In the genomic region with DNA sequence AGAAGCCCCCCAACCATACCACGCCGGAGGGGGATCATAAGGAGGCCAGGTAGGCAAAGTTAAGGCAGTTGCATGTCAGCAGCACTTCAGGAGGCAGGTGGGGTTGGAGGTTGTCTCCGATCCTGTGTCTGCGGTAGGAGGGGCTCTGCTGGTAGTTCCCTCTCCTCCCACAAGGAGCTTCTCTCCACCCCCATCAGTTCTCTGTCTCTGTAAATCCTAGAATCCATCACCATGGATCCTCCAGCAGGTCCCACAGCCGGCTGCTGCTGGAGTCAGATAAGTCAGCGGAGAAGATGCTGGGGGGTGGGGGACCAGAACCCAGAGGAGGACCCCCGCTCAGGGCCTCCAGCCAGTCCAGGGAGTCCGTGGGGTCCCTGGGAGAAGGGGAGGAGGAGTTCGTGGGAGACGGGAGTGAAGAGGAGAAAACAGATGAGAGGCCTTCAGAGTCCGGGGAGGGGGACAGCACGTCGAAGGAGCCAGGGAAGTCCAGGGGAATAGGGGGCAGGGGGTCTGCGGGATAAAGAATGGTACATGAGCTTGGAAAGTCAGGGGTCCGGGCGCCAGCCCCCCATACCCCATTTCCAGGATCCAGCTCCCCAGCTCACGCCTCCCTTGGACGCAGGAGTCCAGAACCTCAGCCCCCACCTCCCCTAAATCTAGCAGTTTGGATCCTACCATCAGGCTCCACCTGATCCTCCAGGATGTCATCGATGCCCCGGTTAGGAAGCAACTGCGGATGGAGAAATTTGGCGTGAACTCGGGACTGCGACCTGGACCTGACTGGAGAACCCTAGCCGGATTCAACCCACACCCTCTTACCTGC, we compare ENCODE assay signal across 6 cellular contexts. TPM values are rescaled to one million over a fixed set of nuclear protein-coding genes. Genes with fewer than 3 reads are reported as not detected.
DNase-seq lines count a peak whose midpoint lies in the region; ATAC-seq lines count a peak whose summit lies in the region.

No MANE protein-coding gene starts in this region.

- no peaks in the 10 kb centered on the region for H3K9me3 Mint-ChIP-seq in activated naive CD4-positive, alpha-beta T cell treated with anti-CD3 and anti-CD28 coated beads, Interleukin-2, amount 50 U/mL, for 72 hours

- peaks cover 6 to 19% of the 10 kb centered on the region in 2 donors for H3K36me3 Mint-ChIP-seq in activated naive CD4-positive, alpha-beta T cell treated with anti-CD3 and anti-CD28 coated beads, Interleukin-2, amount 50 U/mL, for 72 hours

- DNase-seq in NCI-H146 (lab: John Stamatoyannopoulos, UW) (peak; percentile 32), NCI-H146 treated with DMSO at 0.1 percent for 48 hours (lab: John Stamatoyannopoulos, UW; ENCODE audit: unreplicated experiment) (no peak), NCI-H1092 treated with DMSO at 0.1 percent for 48 hours (lab: John Stamatoyannopoulos, UW) (no peak)
- no peak for DNase-seq in activated naive CD4-positive, alpha-beta T cell treated with anti-CD3 and anti-CD28 coated beads, Interleukin-2, amount 50 U/mL, for 72 hours (ENCODE audit: low spot score in 2 of 2)
- no peak for DNase-seq in NK-92 treated with Interleukin-12 subunit alpha and Interleukin-12 subunit beta, amount 100 ng/mL, for 24 hours (lab: John Stamatoyannopoulos, UW)

- H3K4me1 ChIP-seq in mesodermal cell (ENCODE audit: control insufficient read depth, insufficient read depth, low read length, poor library complexity, severe bottlenecking): peaks cover 19% of the 10 kb centered on the region

- peak overlapping the region; percentile 84 to 86 for H3K27ac Mint-ChIP-seq in activated naive CD4-positive, alpha-beta T cell treated with anti-CD3 and anti-CD28 coated beads, Interleukin-2, amount 50 U/mL, for 72 hours

- H3K9me3 ChIP-seq in mesodermal cell (ENCODE audit: control insufficient read depth, low read length): no peaks in the 10 kb centered on the region

- no peak overlapping the region for H3K27ac ChIP-seq in mesodermal cell (ENCODE audit: low read depth, low read length, severe bottlenecking)

- peak overlapping the region; percentile 71 for H3K4me3 ChIP-seq in mesodermal cell (ENCODE audit: extremely low read depth, insufficient read depth, low read length, poor library complexity, severe bottlenecking)

- no peaks in the 10 kb centered on the region for H3K36me3 ChIP-seq in mesodermal cell (ENCODE audit: control insufficient read depth, insufficient read depth, low read length)

- 1 to 8% methylated on average over 12 to 15 of the region's 25 CpGs for WGBS in mesodermal cell (ENCODE audit: insufficient coverage in 2 of 2), 2 experiments

- no peak for ATAC-seq in activated naive CD4-positive, alpha-beta T cell treated with anti-CD3 and anti-CD28 coated beads, Interleukin-2, amount 50 U/mL, for 72 hours

RNA-seq across cellular contexts. Expression of a gene that starts 6.3 kb away (rescaled TPM):
- total RNA-seq in activated naive CD4-positive, alpha-beta T cell treated with anti-CD3 and anti-CD28 coated beads, Interleukin-2, amount 50 U/mL, for 72 hours: 1 to 10 TPM; 1.1 to 1.4 TPM
- polyA plus RNA-seq in mesodermal cell (2013, experiment 1 of 2): 0.70 TPM
- polyA plus RNA-seq in mesodermal cell (2013, experiment 2 of 2): 1.1 TPM

RNA-seq across cellular contexts. Expression of a gene that starts 17.5 kb away (rescaled TPM):
- not detected for total RNA-seq in activated naive CD4-positive, alpha-beta T cell treated with anti-CD3 and anti-CD28 coated beads, Interleukin-2, amount 50 U/mL, for 72 hours
- polyA plus RNA-seq in mesodermal cell (2013, experiment 1 of 2): not detected
- not detected for polyA plus RNA-seq in mesodermal cell (2013, experiment 2 of 2)

RNA-seq across cellular contexts. Expression of a gene that starts 27.2 kb away (rescaled TPM):
- total RNA-seq in activated naive CD4-positive, alpha-beta T cell treated with anti-CD3 and anti-CD28 coated beads, Interleukin-2, amount 50 U/mL, for 72 hours: under 1 TPM; 0.19 to 0.66 TPM
- polyA plus RNA-seq in mesodermal cell (2013, experiment 1 of 2): 32.1 TPM
- polyA plus RNA-seq in mesodermal cell (2013, experiment 2 of 2): 17.9 TPM

RNA-seq across cellular contexts. Expression of a gene that starts 33.5 kb away (rescaled TPM):
- not detected for total RNA-seq in activated naive CD4-positive, alpha-beta T cell treated with anti-CD3 and anti-CD28 coated beads, Interleukin-2, amount 50 U/mL, for 72 hours
- polyA plus RNA-seq in mesodermal cell (2013, experiment 1 of 2): 0.55 TPM
- 0.20 TPM for polyA plus RNA-seq in mesodermal cell (2013, experiment 2 of 2)

RNA-seq across cellular contexts. Expression of a gene that starts 39.2 kb away (rescaled TPM):
- total RNA-seq in activated naive CD4-positive, alpha-beta T cell treated with anti-CD3 and anti-CD28 coated beads, Interleukin-2, amount 50 U/mL, for 72 hours: under 1 TPM in 1 of 2 donors, not detected in 1; 0.41 TPM
- 1.6 TPM for polyA plus RNA-seq in mesodermal cell (2013, experiment 1 of 2)
- polyA plus RNA-seq in mesodermal cell (2013, experiment 2 of 2): 1.2 TPM
